In the genomic region with DNA sequence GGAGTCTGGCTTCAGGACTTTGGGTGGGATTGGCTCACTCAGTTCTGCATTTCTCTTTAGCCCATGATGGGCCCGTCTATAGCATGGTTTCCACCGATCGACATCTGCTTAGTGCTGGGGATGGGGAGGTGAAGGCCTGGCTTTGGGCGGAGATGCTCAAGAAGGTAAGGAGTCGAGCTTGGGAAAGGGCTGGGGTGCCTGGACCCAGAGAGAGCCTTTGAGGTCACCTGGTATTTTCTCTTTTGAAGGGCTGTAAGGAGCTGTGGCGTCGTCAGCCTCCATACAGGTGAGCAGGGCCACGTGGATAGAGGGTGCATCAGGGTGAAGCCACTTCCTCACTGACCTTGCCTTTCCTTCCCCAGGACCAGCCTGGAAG, we compare ENCODE assay signal across 24 cellular contexts. TPM values are rescaled to one million over a fixed set of nuclear protein-coding genes. Genes with fewer than 3 reads are reported as not detected.
"Had no signal": no experiment of that assay in that cellular context is flagged by ENCODE, and none has a peak within 500 bp of the region (broad histone marks: within the 10 kb centered on the region; RNA-seq: fewer than 3 reads in every experiment).

No MANE protein-coding gene starts in this region.

- H3K9me3 Mint-ChIP-seq: activated CD8-positive, alpha-beta T cell treated with anti-CD3 and anti-CD28 coated beads for 36 hours; activated naive CD4-positive, alpha-beta T cell treated with anti-CD3 and anti-CD28 coated beads, Interleukin-2, amount 50 U/mL, for 72 hours; activated naive CD8-positive, alpha-beta T cell treated with anti-CD3 and anti-CD28 coated beads, Interleukin-2, amount 50 U/mL, for 24 hours; activated T-cell treated with anti-CD3 and anti-CD28 coated beads, Interleukin-2, amount 50 U/mL, for 72 hours; T-helper 1 cell treated with Interleukin-12 subunit alpha and Interleukin-12 subunit beta and Interleukin-4 antibody, amounts not matched to agents 30 μg/mL and 1 μg/mL, for 36 hours had no signal

- H3K4me3 ChIP-seq: ascending aorta, MG63 had no signal

- H3K27ac Mint-ChIP-seq: activated CD8-positive, alpha-beta T cell treated with anti-CD3 and anti-CD28 coated beads for 36 hours; activated naive CD8-positive, alpha-beta T cell treated with anti-CD3 and anti-CD28 coated beads, Interleukin-2, amount 50 U/mL, for 24 hours; activated T-cell treated with anti-CD3 and anti-CD28 coated beads, Interleukin-2, amount 50 U/mL, for 72 hours; brain; T-helper 1 cell treated with Interleukin-12 subunit alpha and Interleukin-12 subunit beta and Interleukin-4 antibody, amounts not matched to agents 30 μg/mL and 1 μg/mL, for 36 hours had no signal

- DNase-seq: activated CD4-positive, alpha-beta T cell treated with anti-CD3 and anti-CD28 coated beads for 4 hours; activated CD8-positive, alpha-beta memory T cell treated with anti-CD3 and anti-CD28 coated beads, Interleukin-2, amount 50 U/mL, for 4 hours; activated CD8-positive, alpha-beta T cell treated with anti-CD3 and anti-CD28 coated beads for 36 hours; activated naive CD4-positive, alpha-beta T cell treated with Interleukin-2 at 50 U/mL for 16 hours; activated naive CD8-positive, alpha-beta T cell treated with anti-CD3 and anti-CD28 coated beads, Interleukin-2, amount 50 U/mL, for 24 hours; activated T-cell treated with anti-CD3 and anti-CD28 coated beads, Interleukin-2, amount 50 U/mL, for 72 hours; amniotic stem cell; MG63; MV-4-11; NCI-H1092 treated with DMSO at 0.1 percent for 48 hours; NCI-H1436; NCI-H1694 treated with DMSO at 0.1 percent for 48 hours; NCI-H2081; NCI-H446; NCI-H524; PC-3; SHP77 treated with DMSO at 0.1 percent for 48 hours had no signal

- H3K4me3 Mint-ChIP-seq: T-helper 1 cell treated with Interleukin-12 subunit alpha and Interleukin-12 subunit beta and Interleukin-4 antibody, amounts not matched to agents 30 μg/mL and 1 μg/mL, for 36 hours had no signal

- H3K27ac ChIP-seq: ascending aorta, KMS-11 had no signal

- H3K9me3 ChIP-seq: ascending aorta, MG63 had no signal

- H3K27me3 ChIP-seq: ascending aorta, MG63 had no signal

- ATAC-seq: activated CD4-positive, CD25-positive, alpha-beta regulatory T cell treated with anti-CD3 and anti-CD28 coated beads, Interleukin-2, amount 50 U/mL, for 24 hours; activated CD8-positive, alpha-beta T cell treated with anti-CD3 and anti-CD28 coated beads for 36 hours; activated naive CD4-positive, alpha-beta T cell treated with anti-CD3 and anti-CD28 coated beads, Interleukin-2, amount 50 U/mL, for 72 hours; activated naive CD8-positive, alpha-beta T cell treated with anti-CD3 and anti-CD28 coated beads, Interleukin-2, amount 50 U/mL, for 24 hours; activated T-cell treated with anti-CD3 and anti-CD28 coated beads, Interleukin-2, amount 50 U/mL, for 72 hours; PC-3 had no signal

RNA-seq across cellular contexts. Expression of a gene that starts 8.0 kb away (rescaled TPM):
- total RNA-seq: activated CD8-positive, alpha-beta T cell treated with anti-CD3 and anti-CD28 coated beads for 36 hours; activated naive CD4-positive, alpha-beta T cell treated with anti-CD3 and anti-CD28 coated beads, Interleukin-2, amount 50 U/mL, for 72 hours; activated T-cell treated with anti-CD3 and anti-CD28 coated beads, Interleukin-2, amount 50 U/mL, for 72 hours; ascending aorta; PC-3; SK-MEL-5 had no signal

RNA-seq across cellular contexts. Expression of a gene that starts 10.8 kb away (rescaled TPM):
- total RNA-seq: ascending aorta had no signal
